ENCODE assay signal across 27 cellular contexts in genomic region chr4:8851321-8852117, GRCh38. TPM values are rescaled to one million over a fixed set of nuclear protein-coding genes. Genes with fewer than 3 reads are reported as not detected.
DNase-seq lines count a peak whose midpoint lies in the region; ATAC-seq and TF ChIP-seq lines count a peak whose summit lies in the region.
"Had no signal": no experiment of that assay in that cellular context is flagged by ENCODE, and none has a peak within 500 bp of the region (broad histone marks: within the 10 kb centered on the region; RNA-seq: fewer than 3 reads in every experiment).

No MANE protein-coding gene starts in this region.

- H2BK15ac ChIP-seq in neuronal stem cell (ENCODE audit: low read length), result no peak overlapping the region

- no peak overlapping the region for H3K14ac ChIP-seq in neuronal stem cell (ENCODE audit: low read length)

- no peak overlapping the region for H3K27ac Mint-ChIP-seq in glutamatergic neuron (ENCODE audit: unreplicated experiment)
- no peak overlapping the region for H3K27ac Mint-ChIP-seq in Caco-2 (ENCODE audit: unreplicated experiment)
- H3K27ac Mint-ChIP-seq: CD8-positive, alpha-beta T cell; H9 had no signal

- no peak overlapping the region for H2AFZ ChIP-seq in neuronal stem cell (ENCODE audit: low read length)
- H2AFZ ChIP-seq: GM23248 had no signal

- no peak overlapping the region for H2BK120ac ChIP-seq in neuronal stem cell (ENCODE audit: low read depth, low read length)

- H3K27me3 Mint-ChIP-seq in glutamatergic neuron (ENCODE audit: unreplicated experiment) (peaks cover 23% of the 10 kb centered on the region), Caco-2 (ENCODE audit: insufficient read depth, unreplicated experiment) (peaks cover 11% of the 10 kb centered on the region)

- no peak overlapping the region for H4K8ac ChIP-seq in neuronal stem cell (ENCODE audit: low read depth, low read length)

- H3K36me3 Mint-ChIP-seq in glutamatergic neuron (ENCODE audit: unreplicated experiment) (peaks cover 5% of the 10 kb centered on the region), Caco-2 (ENCODE audit: insufficient read depth, unreplicated experiment) (no peaks in the 10 kb centered on the region)
- H3K36me3 Mint-ChIP-seq: CD8-positive, alpha-beta T cell had no signal

- H3K9me3 ChIP-seq in heart right ventricle (peaks cover 0 to 10% (median 0%) of the 10 kb centered on the region in 11 donors), RWPE2 (ENCODE audit: severe bottlenecking) (no peaks in the 10 kb centered on the region), neuronal stem cell (replicated peaks in 1 of 2; ENCODE audit: control insufficient read depth in 2 of 2, insufficient read depth in 1 of 2, low read depth in 1 of 2, low read length in 2 of 2) (no peaks in the 10 kb centered on the region), Caco-2 (no peaks in the 10 kb centered on the region)
- H3K9me3 ChIP-seq: A549, SJSA1 had no signal

- intact Hi-C loops in Right ventricle myocardium superior (cut with DNase I), result no loop called here
- intact Hi-C loops in heart right ventricle (cut with DNase I), result no loop called here
- intact Hi-C loops in Caco-2 (cut with micrococcal nuclease; ENCODE audit: unreplicated experiment), result no loop called here

- H2AK5ac ChIP-seq in neuronal stem cell (ENCODE audit: low read depth, low read length), result peak overlapping the region; percentile 31

- no TSS peak for BruUV-seq in Caco-2 (replicated peaks; lab: Mats Ljungman, UMichigan)

- no peak overlapping the region for H3K27ac ChIP-seq in heart right ventricle
- no peak overlapping the region for H3K27ac ChIP-seq in RWPE2 (ENCODE audit: poor library complexity, severe bottlenecking)
- no peak overlapping the region for H3K27ac ChIP-seq in neuronal stem cell (replicated peaks; ENCODE audit: low read length)
- H3K27ac ChIP-seq: A549, GM23248, SJSA1 had no signal

- DNase-seq in Right ventricle myocardium superior, result peak; percentile 23
- DNase-seq in heart right ventricle, result no peak
- DNase-seq in RWPE2 (ENCODE audit: low spot score), result peak; percentile 43
- DNase-seq in glutamatergic neuron, result peak; percentile 15
- no peak for DNase-seq in neuronal stem cell (ENCODE audit: low spot score)
- no peak for DNase-seq in NCI-H2029 treated with DMSO at 0.1 percent for 48 hours (lab: John Stamatoyannopoulos, UW)
- DNase-seq in Caco-2, result no peak
- DNase-seq: C1 segment of cervical spinal cord; CD8-positive, alpha-beta T cell; DMS79; EL; GDM1; GM23248; Kasumi-1; NCI-H1092 treated with DMSO at 0.1 percent for 48 hours; NCI-H1436; NCI-H187; NCI-H524; NCI-H748 treated with DMSO at 0.1 percent for 48 hours had no signal

- H3K4me3 ChIP-seq in heart right ventricle, result no peak overlapping the region
- H3K4me3 ChIP-seq in RWPE2 (ENCODE audit: severe bottlenecking), result no peak overlapping the region
- no peak overlapping the region for H3K4me3 ChIP-seq in neuronal stem cell (ENCODE audit: low read length in 2 of 2)
- H3K4me3 ChIP-seq in Caco-2 (ENCODE audit: low read depth, low read length), result no peak overlapping the region
- H3K4me3 ChIP-seq: A549, GM12878, GM23248, K562, SJSA1 had no signal

- H3K4me1 Mint-ChIP-seq in glutamatergic neuron (ENCODE audit: low read depth, unreplicated experiment) (peaks cover 18% of the 10 kb centered on the region), Caco-2 (ENCODE audit: low read depth, unreplicated experiment) (no peaks in the 10 kb centered on the region)

- peak overlapping the region; percentile 15 for H3K18ac ChIP-seq in neuronal stem cell (ENCODE audit: low read length)

- H3K4ac ChIP-seq in neuronal stem cell (ENCODE audit: low read length), result no peak overlapping the region

- H3K27me3 ChIP-seq in heart right ventricle (peaks cover 15 to 100% (median 90%) of the 10 kb centered on the region in 7 donors), RWPE2 (ENCODE audit: insufficient read depth, poor library complexity, severe bottlenecking) (peaks cover 44% of the 10 kb centered on the region), neuronal stem cell (ENCODE audit: control insufficient read depth in 3 of 3, insufficient read depth in 3 of 3, low read depth in 1 of 3, low read length in 3 of 3) (peaks cover 8 to 44% (median 27%) of the 10 kb centered on the region in 3 experiments), Caco-2 (replicated peaks; ENCODE audit: control insufficient read depth, insufficient read depth, low read length) (no peaks in the 10 kb centered on the region)
- H3K27me3 ChIP-seq: SJSA1 had no signal

- H3K4me3 Mint-ChIP-seq in glutamatergic neuron (ENCODE audit: unreplicated experiment), result no peak overlapping the region
- H3K4me3 Mint-ChIP-seq in Caco-2 (ENCODE audit: unreplicated experiment), result no peak overlapping the region
- H3K4me3 Mint-ChIP-seq: CD8-positive, alpha-beta T cell; H9 had no signal

- H4K91ac ChIP-seq in neuronal stem cell (ENCODE audit: low read depth, low read length, poor library complexity), result no peak overlapping the region

- no peak overlapping the region for H3K4me2 ChIP-seq in neuronal stem cell (ENCODE audit: insufficient read depth, low read length, poor library complexity, severe bottlenecking)
- H3K4me2 ChIP-seq: A549 had no signal

- no peak overlapping the region for H3K23ac ChIP-seq in neuronal stem cell (ENCODE audit: low read depth, low read length, poor library complexity)

- POLR2A ChIA-PET in Caco-2 (lab: Charles Lee), result no interaction called here

- H3K36me3 ChIP-seq in heart right ventricle (no peaks in the 10 kb centered on the region), RWPE2 (ENCODE audit: low read depth) (no peaks in the 10 kb centered on the region), neuronal stem cell (replicated peaks in 1 of 2; ENCODE audit: control insufficient read depth in 2 of 2, insufficient read depth in 2 of 2, low read length in 2 of 2) (no peaks in the 10 kb centered on the region), Caco-2 (ENCODE audit: control insufficient read depth, insufficient read depth, low read length) (no peaks in the 10 kb centered on the region)
- H3K36me3 ChIP-seq: SJSA1 had no signal

- no peak overlapping the region for H2BK12ac ChIP-seq in neuronal stem cell (ENCODE audit: low read length)

- no peaks in the 10 kb centered on the region for H3K79me1 ChIP-seq in neuronal stem cell (ENCODE audit: low read depth, low read length)

- 79 to 86% methylated on average over 20 of the region's 20 CpGs for WGBS in heart right ventricle, 2 donors
- no CpG with 5 or more reads among the region's 20 CpGs for WGBS in neuronal stem cell (ENCODE audit: extremely low coverage in 2 of 2, insufficient read length in 2 of 2, insufficient replicate concordance in 1 of 2), 2 donors

- H3K4me1 ChIP-seq in heart right ventricle (peaks cover 0 to under 1% (median 0%) of the 10 kb centered on the region in 9 donors), RWPE2 (ENCODE audit: insufficient read depth, poor library complexity, severe bottlenecking) (no peaks in the 10 kb centered on the region), neuronal stem cell (ENCODE audit: control insufficient read depth in 2 of 2, insufficient read depth in 1 of 2, low read depth in 1 of 2, low read length in 2 of 2) (peaks cover 0 to 4% of the 10 kb centered on the region in 2 donors), Caco-2 (no peaks in the 10 kb centered on the region)
- H3K4me1 ChIP-seq: A549 had no signal

- TF ChIP-seq CTCF in heart right ventricle (IDR thresholded peaks at IDR 0.05) (no peak), RWPE2 (IDR thresholded peaks at IDR 0.05; ENCODE audit: poor library complexity, severe bottlenecking) (no peak), glutamatergic neuron (IDR thresholded peaks at IDR 0.05; ENCODE audit: partially characterized antibody, unreplicated experiment) (no peak), Caco-2 (IDR thresholded peaks at IDR 0.05; ENCODE audit: insufficient read depth in 1 of 2, low read depth in 1 of 2, low read length in 1 of 2, severe bottlenecking in 1 of 2, unreplicated experiment in 1 of 2) (no peak)

- ATAC-seq in Right ventricle myocardium superior (ENCODE audit: poor library complexity) (no peak), heart right ventricle (no peak), RWPE2 (ENCODE audit: low read depth) (no peak), HG03565 (IDR thresholded peaks at IDR 0.05; ENCODE audit: unreplicated experiment) (no peak)
- ATAC-seq: A549; CD8-positive, alpha-beta T cell; GM12878; K562 had no signal

- CTCF ChIA-PET in Caco-2 (lab: Charles Lee), result no interaction called here

- peak overlapping the region; percentile 26 for H3K9ac ChIP-seq in neuronal stem cell (ENCODE audit: low read depth, low read length, poor library complexity)
- H3K9ac ChIP-seq: GM23248 had no signal

- no peak overlapping the region for H2BK5ac ChIP-seq in neuronal stem cell (ENCODE audit: low read length)

- H3K9me3 Mint-ChIP-seq in glutamatergic neuron (ENCODE audit: unreplicated experiment), result peaks cover 1% of the 10 kb centered on the region
- H3K9me3 Mint-ChIP-seq in Caco-2 (ENCODE audit: unreplicated experiment), result no peaks in the 10 kb centered on the region
- H3K9me3 Mint-ChIP-seq: CD8-positive, alpha-beta T cell had no signal

RNA-seq across cellular contexts. Expression of gene HMX1, which starts 20.1 kb away (rescaled TPM):
- total RNA-seq in Right ventricle myocardium superior (not detected), heart right ventricle (under 1 TPM in 1 of 10 donors, not detected in 9; 0.15 TPM), glutamatergic neuron (ENCODE audit: unreplicated experiment) (1.7 TPM), Caco-2 (2022) (0.20 TPM in 1 of 2 replicates, not detected in the other)
- polyA plus RNA-seq in heart right ventricle, result not detected
- polyA plus RNA-seq in neuronal stem cell (2013, experiment 1 of 2), result 0.04 TPM
- 0.07 TPM for polyA plus RNA-seq in neuronal stem cell (2013, experiment 2 of 2)
- total RNA-seq: CD8-positive, alpha-beta T cell; GM12878; GM23248; HT1080; K562; M059J had no signal
- polyA plus RNA-seq: GM12878, GM23248, K562 had no signal

Comparison
In these comparisons a context has a peak if more than half of its experiments do, and no peak if none do; other contexts are left out.
1. DNase-seq: peak in Right ventricle myocardium superior (single experiment), RWPE2 (single experiment) and glutamatergic neuron (single experiment); none in heart right ventricle (0 of 2), neuronal stem cell (single experiment), NCI-H2029 treated with DMSO at 0.1 percent for 48 hours (single experiment) and Caco-2 (0 of 2).